ENCODE assay signal across 1 cellular context in the genomic region with DNA sequence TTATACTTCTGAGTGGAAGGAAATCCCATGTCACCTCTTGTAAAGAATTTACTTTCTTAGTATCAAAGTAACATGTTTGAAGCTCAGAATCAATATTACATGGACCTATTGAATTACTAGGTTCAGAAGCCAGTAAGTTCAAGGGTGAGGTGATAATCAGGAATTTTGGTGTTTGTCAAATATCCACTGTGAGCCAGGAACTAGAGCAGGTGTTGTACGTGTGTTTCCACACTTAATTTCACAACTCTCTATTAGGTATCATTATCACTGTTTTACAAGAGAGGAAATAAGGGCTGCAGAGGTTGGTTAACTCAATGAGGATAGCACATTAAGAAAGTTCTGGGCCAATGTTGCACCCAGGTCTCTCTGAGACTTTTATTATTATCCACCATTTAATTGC.
TF ChIP-seq lines count a peak whose summit lies in the region.

No MANE protein-coding gene starts in this region.

TF ChIP-seq in HepG2, 621 proteins besides CTCF, POLR2A, EP300 and RAD21 (continued from another document):
- TF ChIP-seq, protein P1, sequence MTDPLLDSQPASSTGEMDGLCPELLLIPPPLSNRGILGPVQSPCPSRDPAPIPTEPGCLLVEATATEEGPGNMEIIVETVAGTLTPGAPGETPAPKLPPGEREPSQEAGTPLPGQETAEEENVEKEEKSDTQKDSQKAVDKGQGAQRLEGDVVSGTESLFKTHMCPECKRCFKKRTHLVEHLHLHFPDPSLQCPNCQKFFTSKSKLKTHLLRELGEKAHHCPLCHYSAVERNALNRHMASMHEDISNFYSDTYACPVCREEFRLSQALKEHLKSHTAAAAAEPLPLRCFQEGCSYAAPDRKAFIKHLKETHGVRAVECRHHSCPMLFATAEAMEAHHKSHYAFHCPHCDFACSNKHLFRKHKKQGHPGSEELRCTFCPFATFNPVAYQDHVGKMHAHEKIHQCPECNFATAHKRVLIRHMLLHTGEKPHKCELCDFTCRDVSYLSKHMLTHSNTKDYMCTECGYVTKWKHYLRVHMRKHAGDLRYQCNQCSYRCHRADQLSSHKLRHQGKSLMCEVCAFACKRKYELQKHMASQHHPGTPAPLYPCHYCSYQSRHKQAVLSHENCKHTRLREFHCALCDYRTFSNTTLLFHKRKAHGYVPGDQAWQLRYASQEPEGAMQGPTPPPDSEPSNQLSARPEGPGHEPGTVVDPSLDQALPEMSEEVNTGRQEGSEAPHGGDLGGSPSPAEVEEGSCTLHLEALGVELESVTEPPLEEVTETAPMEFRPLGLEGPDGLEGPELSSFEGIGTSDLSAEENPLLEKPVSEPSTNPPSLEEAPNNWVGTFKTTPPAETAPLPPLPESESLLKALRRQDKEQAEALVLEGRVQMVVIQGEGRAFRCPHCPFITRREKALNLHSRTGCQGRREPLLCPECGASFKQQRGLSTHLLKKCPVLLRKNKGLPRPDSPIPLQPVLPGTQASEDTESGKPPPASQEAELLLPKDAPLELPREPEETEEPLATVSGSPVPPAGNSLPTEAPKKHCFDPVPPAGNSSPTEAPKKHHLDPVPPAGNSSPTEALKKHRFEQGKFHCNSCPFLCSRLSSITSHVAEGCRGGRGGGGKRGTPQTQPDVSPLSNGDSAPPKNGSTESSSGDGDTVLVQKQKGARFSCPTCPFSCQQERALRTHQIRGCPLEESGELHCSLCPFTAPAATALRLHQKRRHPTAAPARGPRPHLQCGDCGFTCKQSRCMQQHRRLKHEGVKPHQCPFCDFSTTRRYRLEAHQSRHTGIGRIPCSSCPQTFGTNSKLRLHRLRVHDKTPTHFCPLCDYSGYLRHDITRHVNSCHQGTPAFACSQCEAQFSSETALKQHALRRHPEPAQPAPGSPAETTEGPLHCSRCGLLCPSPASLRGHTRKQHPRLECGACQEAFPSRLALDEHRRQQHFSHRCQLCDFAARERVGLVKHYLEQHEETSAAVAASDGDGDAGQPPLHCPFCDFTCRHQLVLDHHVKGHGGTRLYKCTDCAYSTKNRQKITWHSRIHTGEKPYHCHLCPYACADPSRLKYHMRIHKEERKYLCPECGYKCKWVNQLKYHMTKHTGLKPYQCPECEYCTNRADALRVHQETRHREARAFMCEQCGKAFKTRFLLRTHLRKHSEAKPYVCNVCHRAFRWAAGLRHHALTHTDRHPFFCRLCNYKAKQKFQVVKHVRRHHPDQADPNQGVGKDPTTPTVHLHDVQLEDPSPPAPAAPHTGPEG (CRISPR knock-in tag; IDR thresholded peaks at IDR 0.05), result no peak
- TF ChIP-seq CREM (IDR thresholded peaks at IDR 0.05) (no peak), CREM (CRISPR knock-in tag; IDR thresholded peaks at IDR 0.05) (no peak), MYC (CRISPR knock-in tag; IDR thresholded peaks at IDR 0.05; ENCODE audit: borderline replicate concordance) (no peak), ZKSCAN1 (IDR thresholded peaks at IDR 0.05; ENCODE audit: low read length) (no peak), ZBTB43 (CRISPR knock-in tag; conservative IDR thresholded peaks at IDR 0.05) (0 out of 2 replicates have a peak, but pooled peaks have one; percentile 22), EEA1 (CRISPR knock-in tag; IDR thresholded peaks at IDR 0.05; ENCODE audit: borderline replicate concordance) (no peak), ZNF790 (CRISPR knock-in tag; IDR thresholded peaks at IDR 0.05; ENCODE audit: borderline replicate concordance) (no peak), BRF2 (CRISPR knock-in tag; IDR thresholded peaks at IDR 0.05) (no peak), CREB1 (IDR thresholded peaks at IDR 0.05) (no peak), CREB1 (CRISPR knock-in tag; IDR thresholded peaks at IDR 0.05) (0 out of 2 replicates have a peak, but pooled peaks have one; percentile 23)
